ENCODE assay signal across 1 cellular context in genomic region chr10:69953851-69954250, GRCh38.
TF ChIP-seq lines count a peak whose summit lies in the region.

No MANE protein-coding gene starts in this region.

TF ChIP-seq in GM12878, 131 proteins besides CTCF, POLR2A, EP300 and RAD21 (continued from another document and continues in another):
- TF ChIP-seq ATF2 (IDR thresholded peaks at IDR 0.05; ENCODE audit: low read length) (no peak), RBBP5 (conservative IDR thresholded peaks at IDR 0.05) (no peak), MAX (IDR thresholded peaks at IDR 0.05; ENCODE audit: low read depth, low read length) (no peak), KDM1A (IDR thresholded peaks at IDR 0.05; ENCODE audit: borderline replicate concordance) (no peak), MYB (IDR thresholded peaks at IDR 0.05; ENCODE audit: borderline replicate concordance, low read depth, low read length) (no peak), ZNF622 (IDR thresholded peaks at IDR 0.05) (no peak), RELA (IDR thresholded peaks at IDR 0.05; ENCODE audit: borderline replicate concordance, partially characterized antibody) (no peak), JUNB (IDR thresholded peaks at IDR 0.05) (no peak), GATAD2B (conservative IDR thresholded peaks at IDR 0.05; ENCODE audit: low read depth) (0 out of 2 replicates have a peak, but pooled peaks have one; percentile 45), ZBTB11 (CRISPR knock-in tag; IDR thresholded peaks at IDR 0.05) (no peak), E2F4 (IDR thresholded peaks at IDR 0.05; ENCODE audit: low read depth, low read length) (no peak), SMAD5 (IDR thresholded peaks at IDR 0.05; ENCODE audit: low read depth) (no peak), CHD1 (IDR thresholded peaks at IDR 0.05; ENCODE audit: low read depth, low read length) (no peak), NBN (IDR thresholded peaks at IDR 0.05) (no peak), E4F1 (IDR thresholded peaks at IDR 0.05; ENCODE audit: borderline replicate concordance, partially characterized antibody) (no peak), TARDBP (IDR thresholded peaks at IDR 0.05; ENCODE audit: borderline replicate concordance) (no peak), ZBTB4 (CRISPR knock-in tag; IDR thresholded peaks at IDR 0.05) (no peak), HSF1 (IDR thresholded peaks at IDR 0.05; ENCODE audit: low read depth, low read length) (no peak), IKZF2 (IDR thresholded peaks at IDR 0.05) (peak; percentile 39 to 41; a peak in 2 of 4 replicates), ZBED1 (IDR thresholded peaks at IDR 0.05; ENCODE audit: borderline replicate concordance) (no peak), SREBF1 (IDR thresholded peaks at IDR 0.05; ENCODE audit: low read length) (no peak), MTA2 (IDR thresholded peaks at IDR 0.05; ENCODE audit: low read depth) (peak; percentile 46; the same call in 1 of the 2 replicates), ZNF687 (IDR thresholded peaks at IDR 0.05) (0 out of 2 replicates have a peak, but pooled peaks have one; percentile 26), ASH2L (IDR thresholded peaks at IDR 0.05; ENCODE audit: borderline replicate concordance, low read depth) (no peak), ZSCAN29 (IDR thresholded peaks at IDR 0.05) (no peak), NR2F1 (conservative IDR thresholded peaks at IDR 0.05) (peak; percentile 49), EGR1 (IDR thresholded peaks at IDR 0.05; ENCODE audit: borderline replicate concordance in 1 of 2, low read depth in 2 of 2, low read length in 2 of 2) (no peak), SKIL (IDR thresholded peaks at IDR 0.05; ENCODE audit: low read depth, poor library complexity, severe bottlenecking) (no peak), NKRF (conservative IDR thresholded peaks at IDR 0.05) (no peak), YY1 (IDR thresholded peaks at IDR 0.05; ENCODE audit: low read depth, low read length) (no peak), PAX5 (IDR thresholded peaks at IDR 0.05; ENCODE audit: borderline replicate concordance, low read depth, low read length) (0 out of 2 replicates have a peak, but pooled peaks have one; percentile 50), STAT3 (IDR thresholded peaks at IDR 0.05; ENCODE audit: low read depth, low read length) (no peak), PML (IDR thresholded peaks at IDR 0.05; ENCODE audit: low read length) (no peak), SMC3 (IDR thresholded peaks at IDR 0.05; ENCODE audit: borderline replicate concordance, low read length) (no peak), CBFB (IDR thresholded peaks at IDR 0.05; ENCODE audit: low read depth) (no peak)
